Comparison of ENCODE assay signal across 23 cellular contexts in genomic region chr9:130197888-130198287, GRCh38. TPM values are rescaled to one million over a fixed set of nuclear protein-coding genes. Genes with fewer than 3 reads are reported as not detected.
DNase-seq lines count a peak whose midpoint lies in the region; TF ChIP-seq lines count a peak whose summit lies in the region.
"Had no signal": no experiment of that assay in that cellular context is flagged by ENCODE, and none has a peak within 500 bp of the region (broad histone marks: within the 10 kb centered on the region; RNA-seq: fewer than 3 reads in every experiment).

No MANE protein-coding gene starts in this region.

- TF ChIP-seq CTCF in MCF 10A (IDR thresholded peaks at IDR 0.05; ENCODE audit: unreplicated experiment) (no peak), mammary epithelial cell (conservative IDR thresholded peaks at IDR 0.05 in 1 of 2, IDR thresholded peaks at IDR 0.05 in 1 of 2; ENCODE audit: extremely low read depth in 1 of 2, insufficient read depth in 1 of 2, low read depth in 1 of 2, low read length in 2 of 2) (no peak), adrenal gland (IDR thresholded peaks at IDR 0.05) (no peak), vagina (IDR thresholded peaks at IDR 0.05) (no peak)

- POLR2A ChIA-PET in MCF 10A (lab: Yijun Ruan, JAX): interaction anchor here (0.6 kb wide), 1 partner anchor 28 kb away, joined by 3 read pairs; no protein-coding TSS in a partner anchor

- H3K27ac Mint-ChIP-seq in MCF 10A (ENCODE audit: low read depth, unreplicated experiment): no peak overlapping the region
- H3K27ac Mint-ChIP-seq: CD4-positive, alpha-beta T cell; natural killer cell had no signal

- H3K36me3 ChIP-seq in mammary epithelial cell (ENCODE audit: insufficient read depth, low read length) (no peaks in the 10 kb centered on the region), adrenal gland (replicated peaks in 1 of 2) (no peaks in the 10 kb centered on the region), vagina (no peaks in the 10 kb centered on the region)
- H3K36me3 ChIP-seq: pancreas had no signal

- H3K9me3 ChIP-seq in mammary epithelial cell (replicated peaks; ENCODE audit: insufficient read depth, low read length): no peaks in the 10 kb centered on the region
- no peaks in the 10 kb centered on the region for H3K9me3 ChIP-seq in adrenal gland (replicated peaks in 1 of 3)
- H3K9me3 ChIP-seq in vagina: no peaks in the 10 kb centered on the region
- H3K9me3 ChIP-seq: pancreas had no signal

- TF ChIP-seq POLR2A in adrenal gland (IDR thresholded peaks at IDR 0.05): no peak
- no peak for TF ChIP-seq POLR2A in vagina (IDR thresholded peaks at IDR 0.05)

- no peak overlapping the region for H2AFZ ChIP-seq in mammary epithelial cell (ENCODE audit: low read depth, low read length)

- H3K4me2 ChIP-seq in mammary epithelial cell (ENCODE audit: insufficient read depth, low read depth, low read length): no peak overlapping the region

- H3K27ac ChIP-seq in mammary epithelial cell (ENCODE audit: insufficient read depth, low read depth, low read length): no peak overlapping the region
- peak overlapping the region in 4 of 5 donors; percentile 54 to 84 (median 82) for H3K27ac ChIP-seq in adrenal gland
- H3K27ac ChIP-seq in vagina: peak overlapping the region; percentile 44
- H3K27ac ChIP-seq: pancreas had no signal

- in situ Hi-C loops in mammary epithelial cell (cut with MboI; ENCODE audit: low sequenced_read_pairs in 2 of 2): no loop called here

- no peaks in the 10 kb centered on the region for H3K27me3 ChIP-seq in mammary epithelial cell (ENCODE audit: insufficient read depth, low read length)
- no peaks in the 10 kb centered on the region for H3K27me3 ChIP-seq in adrenal gland
- no peaks in the 10 kb centered on the region for H3K27me3 ChIP-seq in vagina
- H3K27me3 ChIP-seq: pancreas had no signal

- BruUV-seq in MCF 10A (replicated peaks; lab: Mats Ljungman, UMichigan): no TSS peak
- BruUV-seq in mammary epithelial cell (replicated peaks; lab: Mats Ljungman, UMichigan): no TSS peak

- DNase-seq in MCF 10A (ENCODE audit: unreplicated experiment) (peak; percentile 11), mammary epithelial cell (no peak), adrenal gland (peak in 5 of 7 donors; percentile 56 to 77 (median 72)), kidney tubule cell (ENCODE audit: low spot score) (peak; percentile 53), vagina (ENCODE audit: extremely low spot score in 2 of 2) (no peak), HuH-7 (ENCODE audit: low spot score) (no peak), retina (no peak)
- no peak for DNase-seq in activated CD8-positive, alpha-beta memory T cell treated with anti-CD3 and anti-CD28 coated beads for 24 hours
- DNase-seq: activated naive CD4-positive, alpha-beta T cell treated with anti-CD3 and anti-CD28 coated beads, Interleukin-2, amount 50 U/mL, for 16 hours; activated T-cell treated with anti-CD3 and anti-CD28 coated beads, Interleukin-2, amount 50 U/mL, for 48 hours; CD4-positive, alpha-beta T cell; DND-41; effector memory CD4-positive, alpha-beta T cell; H9; left colon; natural killer cell; NCI-H187; NCI-H524 treated with DMSO at 0.1 percent for 48 hours; Right ventricle myocardium superior; stimulated activated CD4-positive, alpha-beta T cell treated with anti-CD3 and anti-CD28 coated beads, Interleukin-2, amount 100 ng/mL, for 24 hours; stimulated activated naive CD4-positive, alpha-beta T cell; trophoblast cell had no signal

- H3K4me3 Mint-ChIP-seq in MCF 10A (ENCODE audit: unreplicated experiment): no peak overlapping the region
- H3K4me3 Mint-ChIP-seq: CD4-positive, alpha-beta T cell; H9; natural killer cell had no signal

- H3K4me3 ChIP-seq in mammary epithelial cell (replicated peaks in 1 of 3; ENCODE audit: insufficient read depth in 1 of 3, low read depth in 2 of 3, low read length in 3 of 3) (no peak overlapping the region), adrenal gland (no peak overlapping the region), vagina (no peak overlapping the region)
- H3K4me3 ChIP-seq: pancreas had no signal

- intact Hi-C loops in MCF 10A (cut with micrococcal nuclease): no loop called here
- intact Hi-C loops in mammary epithelial cell (cut with micrococcal nuclease): loop anchor here (2.0 kb wide), 1 partner anchor 17 kb away; no protein-coding TSS in a partner anchor
- intact Hi-C loops in adrenal gland (cut with DNase I): no loop called here
- intact Hi-C loops in vagina (cut with DNase I): no loop called here

- H3K27me3 Mint-ChIP-seq in MCF 10A (ENCODE audit: insufficient read depth, unreplicated experiment): no peaks in the 10 kb centered on the region
- H3K27me3 Mint-ChIP-seq: CD4-positive, alpha-beta T cell had no signal

- H3K9ac ChIP-seq in mammary epithelial cell (ENCODE audit: insufficient read depth, low read length): no peak overlapping the region

- H3K36me3 Mint-ChIP-seq in MCF 10A (ENCODE audit: insufficient read depth, unreplicated experiment): peaks cover 4% of the 10 kb centered on the region
- H3K36me3 Mint-ChIP-seq: natural killer cell had no signal

- H3K9me3 Mint-ChIP-seq in MCF 10A (ENCODE audit: unreplicated experiment): no peaks in the 10 kb centered on the region
- H3K9me3 Mint-ChIP-seq: CD4-positive, alpha-beta T cell; H9; natural killer cell had no signal

- CTCF ChIA-PET in MCF 10A (lab: Yijun Ruan, JAX) (no interaction called here), mammary epithelial cell (lab: Charles Lee; ENCODE audit: low non-redundant PET) (no interaction called here)

- H3K4me1 ChIP-seq in mammary epithelial cell (ENCODE audit: insufficient read depth, low read length): peaks cover 70% of the 10 kb centered on the region
- H3K4me1 ChIP-seq in adrenal gland (replicated peaks in 1 of 2): peaks cover 67 to 86% of the 10 kb centered on the region in 2 donors
- H3K4me1 ChIP-seq in vagina: peaks cover 80% of the 10 kb centered on the region

- peaks cover 8% of the 10 kb centered on the region for H3K4me1 Mint-ChIP-seq in MCF 10A (ENCODE audit: insufficient read depth, unreplicated experiment)

- dilution Hi-C loops in mammary epithelial cell (cut with HindIII; ENCODE audit: low sequenced_read_pairs): no loop called here

- H4K20me1 ChIP-seq in mammary epithelial cell (ENCODE audit: insufficient read depth, low read length): peaks cover 4% of the 10 kb centered on the region

- 70% methylated on average over 4 of the region's 4 CpGs for WGBS in mammary epithelial cell (ENCODE audit: low coverage, missing lambda C conversion rate)
- WGBS in adrenal gland, 4 donors: 44 to 56% (median 55%) methylated on average over 4 of the region's 4 CpGs

- peaks cover 75% of the 10 kb centered on the region for H3K79me2 ChIP-seq in mammary epithelial cell (ENCODE audit: insufficient read depth, low read length)

RNA-seq across cellular contexts. Expression of gene NCS1, which starts 25.7 kb away (rescaled TPM):
- total RNA-seq in MCF 10A (2022) (27.8 and 41.3 TPM in 2 replicates), mammary epithelial cell (10 to 100 TPM; 76.5 to 85.4 TPM), adrenal gland (10 to 100 TPM; 21.7 to 87.6 (median 44.5) TPM), vagina (20.4 TPM)
- polyA plus RNA-seq in mammary epithelial cell (59.8 TPM), adrenal gland (10 to 100 TPM; 18.5 to 33.8 (median 21.8) TPM)
- polyA minus RNA-seq in mammary epithelial cell: 53.3 TPM

Comparison
In these comparisons a context has a peak if more than half of its experiments do, and no peak if none do; other contexts are left out.
1. DNase-seq: peak in MCF 10A (single experiment), adrenal gland (5 of 7) and kidney tubule cell (single experiment); none in mammary epithelial cell (single experiment), vagina (0 of 2), HuH-7 (single experiment), activated CD8-positive, alpha-beta memory T cell treated with anti-CD3 and anti-CD28 coated beads for 24 hours (single experiment) and retina (single experiment).